Comparison of ENCODE assay signal across 17 cellular contexts in genomic region chr2:182950546-182950945, GRCh38.
DNase-seq lines count a peak whose midpoint lies in the region; ATAC-seq, FAIRE-seq and TF ChIP-seq lines count a peak whose summit lies in the region.
"Had no signal": no experiment of that assay in that cellular context is flagged by ENCODE, and none has a peak within 500 bp of the region (broad histone marks: within the 10 kb centered on the region; RNA-seq: fewer than 3 reads in every experiment).

No MANE protein-coding gene starts in this region.

- CTCF ChIA-PET in A549 (lab: Yijun Ruan, JAX), result interaction anchor here (0.6 to 1.3 kb wide), 4 partner anchors 30 to 187 kb away, joined by 3 to 4 read pairs (median 3); no protein-coding TSS in a partner anchor

- no peak overlapping the region for H3K4me3 ChIP-seq in A549
- H3K4me3 ChIP-seq in ACC112 (ENCODE audit: low read depth, low read length), result no peak overlapping the region
- no peak overlapping the region for H3K4me3 ChIP-seq in astrocyte (ENCODE audit: insufficient read depth, low read depth, low read length)
- H3K4me3 ChIP-seq in psoas muscle, result no peak overlapping the region
- H3K4me3 ChIP-seq: BLaER1 had no signal

- H3K9ac ChIP-seq in astrocyte (ENCODE audit: low read length), result no peak overlapping the region
- H3K9ac ChIP-seq: BLaER1 had no signal

- no peak for DNase-seq in A549 (ENCODE audit: low read depth in 1 of 2, low spot score in 1 of 2)
- DNase-seq in astrocyte (ENCODE audit: low read depth), result no peak
- DNase-seq in psoas muscle, result no peak
- DNase-seq in NK-92 (lab: John Stamatoyannopoulos, UW; ENCODE audit: unreplicated experiment), result no peak
- no peak for DNase-seq in osteocyte (ENCODE audit: extremely low spot score, unreplicated experiment)
- DNase-seq: AML-193; Caco-2; CD8-positive, alpha-beta memory T cell; DND-41; GF-D8; HCEC 1CT; IMR-90 had no signal

- no peak for FAIRE-seq in A549 (lab: Jason Lieb, UNC)
- FAIRE-seq in astrocyte (lab: Jason Lieb, UNC), result no peak
- FAIRE-seq: A204.1 had no signal

- H3K4me1 ChIP-seq in A549, result peaks cover 37% of the 10 kb centered on the region
- peaks cover 53% of the 10 kb centered on the region for H3K4me1 ChIP-seq in ACC112 (ENCODE audit: control insufficient read depth, insufficient read depth, low read length, unreplicated experiment)
- H3K4me1 ChIP-seq in astrocyte (ENCODE audit: insufficient read depth, low read length), result peaks cover 15% of the 10 kb centered on the region
- peaks cover 32% of the 10 kb centered on the region for H3K4me1 ChIP-seq in psoas muscle
- H3K4me1 ChIP-seq: BLaER1, Caco-2 had no signal

- H3K4me3 Mint-ChIP-seq in astrocyte (ENCODE audit: unreplicated experiment) (no peak overlapping the region), osteocyte (ENCODE audit: unreplicated experiment) (no peak overlapping the region)
- H3K4me3 Mint-ChIP-seq: CD8-positive, alpha-beta memory T cell had no signal

- no peaks in the 10 kb centered on the region for H3K27me3 ChIP-seq in ACC112 (ENCODE audit: insufficient read depth, low read length)
- no peaks in the 10 kb centered on the region for H3K27me3 ChIP-seq in astrocyte (ENCODE audit: insufficient read depth, low read length)
- no peaks in the 10 kb centered on the region for H3K27me3 ChIP-seq in psoas muscle (ENCODE audit: insufficient read depth in 3 of 3, low read length in 2 of 3)
- H3K27me3 ChIP-seq: BLaER1 had no signal

- peak overlapping the region; percentile 49 for H3K27ac Mint-ChIP-seq in astrocyte (ENCODE audit: unreplicated experiment)
- H3K27ac Mint-ChIP-seq in osteocyte (ENCODE audit: unreplicated experiment), result no peak overlapping the region
- H3K27ac Mint-ChIP-seq: CD8-positive, alpha-beta memory T cell had no signal

- no peak for TF ChIP-seq EP300 in A549 (IDR thresholded peaks at IDR 0.05)

- H3K4me1 Mint-ChIP-seq in astrocyte (ENCODE audit: low read depth, unreplicated experiment), result peaks cover 32% of the 10 kb centered on the region
- peaks cover 25% of the 10 kb centered on the region for H3K4me1 Mint-ChIP-seq in osteocyte (ENCODE audit: unreplicated experiment)

- H3K9me3 ChIP-seq in A549 (no peaks in the 10 kb centered on the region), astrocyte (ENCODE audit: insufficient read depth, low read depth, low read length) (no peaks in the 10 kb centered on the region), psoas muscle (no peaks in the 10 kb centered on the region)
- H3K9me3 ChIP-seq: BLaER1, Caco-2 had no signal

- H3K36me3 ChIP-seq in ACC112 (ENCODE audit: insufficient read depth, low read length) (peaks cover 16% of the 10 kb centered on the region), astrocyte (ENCODE audit: insufficient read depth, low read length) (peaks cover 9% of the 10 kb centered on the region), psoas muscle (ENCODE audit: insufficient read depth in 1 of 2, low read depth in 1 of 2) (peaks cover 4 to 53% of the 10 kb centered on the region in 2 donors)
- H3K36me3 ChIP-seq: BLaER1 had no signal

- H3K79me2 ChIP-seq in ACC112 (ENCODE audit: control insufficient read depth, insufficient read depth, low read length, unreplicated experiment) (peaks cover 2% of the 10 kb centered on the region), astrocyte (ENCODE audit: insufficient read depth, low read length) (peaks cover 7% of the 10 kb centered on the region)

- H2AFZ ChIP-seq in ACC112 (ENCODE audit: low read length, unreplicated experiment) (no peak overlapping the region), astrocyte (ENCODE audit: low read depth, low read length) (no peak overlapping the region)

- peaks cover 16% of the 10 kb centered on the region for H4K20me1 ChIP-seq in astrocyte (ENCODE audit: insufficient read depth, low read length)
- H4K20me1 ChIP-seq: BLaER1 had no signal

- H3K36me3 Mint-ChIP-seq in astrocyte (ENCODE audit: low read depth, unreplicated experiment) (peaks cover 15% of the 10 kb centered on the region), osteocyte (ENCODE audit: unreplicated experiment) (peaks cover 36% of the 10 kb centered on the region)

- no peak for TF ChIP-seq CTCF in A549 (IDR thresholded peaks at IDR 0.05)
- no peak for TF ChIP-seq CTCF in astrocyte (IDR thresholded peaks at IDR 0.05; ENCODE audit: insufficient read depth, low read depth, low read length)
- TF ChIP-seq CTCF in psoas muscle (IDR thresholded peaks at IDR 0.05), result no peak
- TF ChIP-seq CTCF in osteocyte (IDR thresholded peaks at IDR 0.05), result no peak

- no peak for TF ChIP-seq POLR2A in A549 (IDR thresholded peaks at IDR 0.05; ENCODE audit: low read length)

- intact Hi-C loops in psoas muscle (cut with DNase I), result no loop called here

- H3K27me3 Mint-ChIP-seq in astrocyte (ENCODE audit: low read depth, unreplicated experiment), result no peaks in the 10 kb centered on the region
- H3K27me3 Mint-ChIP-seq in osteocyte (ENCODE audit: unreplicated experiment), result no peaks in the 10 kb centered on the region
- H3K27me3 Mint-ChIP-seq: CD8-positive, alpha-beta memory T cell had no signal

- H3K9me3 Mint-ChIP-seq in astrocyte (ENCODE audit: unreplicated experiment) (no peaks in the 10 kb centered on the region), osteocyte (ENCODE audit: unreplicated experiment) (no peaks in the 10 kb centered on the region)
- H3K9me3 Mint-ChIP-seq: CD8-positive, alpha-beta memory T cell had no signal

- no peak for TF ChIP-seq RAD21 in A549 (conservative IDR thresholded peaks at IDR 0.05 in 1 of 2, IDR thresholded peaks at IDR 0.05 in 1 of 2)

- H3K27ac ChIP-seq in A549 (peak overlapping the region in 1 of 2 experiments; percentile 55; a peak in 1 of 6 replicates), ACC112 (ENCODE audit: low read depth, low read length) (0 out of 2 replicates have a peak overlapping the region, but pooled peaks have one; percentile 22), astrocyte (ENCODE audit: low read depth, low read length) (no peak overlapping the region), psoas muscle (peak overlapping the region; percentile 85)
- H3K27ac ChIP-seq: BLaER1 had no signal

- POLR2A ChIA-PET in A549 (lab: Yijun Ruan, JAX), result no interaction called here

- 97% methylated on average over 3 of the region's 3 CpGs for WGBS in A549 (ENCODE audit: missing lambda C conversion rate)
- WGBS in psoas muscle, 3 donors, result 96 to 98% (median 96%) methylated on average over 3 of the region's 3 CpGs

- ATAC-seq in A549 (no peak), psoas muscle (no peak), HG03342 (IDR thresholded peaks at IDR 0.05; ENCODE audit: unreplicated experiment) (no peak), HG03175 (IDR thresholded peaks at IDR 0.05; ENCODE audit: unreplicated experiment) (no peak)

- H3K4me2 ChIP-seq in A549 (peak overlapping the region; percentile 61; the same call in 2 of the 3 replicates), astrocyte (ENCODE audit: low read length) (no peak overlapping the region)
- H3K4me2 ChIP-seq: BLaER1 had no signal

TF ChIP-seq in A549, 52 proteins besides CTCF, POLR2A, EP300 and RAD21 (continues in another document):
- TF ChIP-seq RCOR1 (IDR thresholded peaks at IDR 0.05; ENCODE audit: low read depth, low read length) (no peak), ATOH8 (CRISPR knock-in tag; IDR thresholded peaks at IDR 0.05; ENCODE audit: low read depth) (no peak), ZC3H11A (IDR thresholded peaks at IDR 0.05) (no peak), REST (IDR thresholded peaks at IDR 0.05) (no peak), BHLHE40 (IDR thresholded peaks at IDR 0.05; ENCODE audit: low read depth, low read length) (no peak), FOSL2 (IDR thresholded peaks at IDR 0.05) (no peak), FOSL2 (CRISPR knock-in tag; IDR thresholded peaks at IDR 0.05) (no peak), NFE2L2 (conservative IDR thresholded peaks at IDR 0.05; ENCODE audit: low read length) (no peak), CHD4 (IDR thresholded peaks at IDR 0.05; ENCODE audit: borderline replicate concordance) (no peak), ZSCAN20 (CRISPR knock-in tag; IDR thresholded peaks at IDR 0.05) (no peak), FOSB (CRISPR knock-in tag; IDR thresholded peaks at IDR 0.05) (no peak), EHMT2 (IDR thresholded peaks at IDR 0.05; ENCODE audit: low read depth) (no peak), JUNB (IDR thresholded peaks at IDR 0.05) (no peak), PHF8 (IDR thresholded peaks at IDR 0.05; ENCODE audit: borderline replicate concordance, low read depth) (no peak), CHD2 (IDR thresholded peaks at IDR 0.05; ENCODE audit: low read length, partially characterized antibody) (no peak), FOXS1 (CRISPR knock-in tag; IDR thresholded peaks at IDR 0.05) (no peak), SREBF2 (IDR thresholded peaks at IDR 0.05) (no peak), HOXB5 (CRISPR knock-in tag; IDR thresholded peaks at IDR 0.05) (no peak)
